Comparison of ENCODE assay signal across 31 cellular contexts in genomic region chr1:64555947-64556346, GRCh38.
"Had no signal": no experiment of that assay in that cellular context is flagged by ENCODE, and none has a peak within 500 bp of the region (broad histone marks: within the 10 kb centered on the region; RNA-seq: fewer than 3 reads in every experiment).

No MANE protein-coding gene starts in this region.

- H3K9me3 Mint-ChIP-seq: natural killer cell; stimulated activated effector memory CD8-positive, alpha-beta T cell treated with anti-CD3 and anti-CD28 coated beads, Interleukin-12 subunit alpha, Interleukin-12 subunit beta, amount 100 ng/mL, for 72 hours; stimulated activated naive B cell treated with anti-CD40 and anti-IgM and Interleukin-4, amounts not matched to agents 10 μg/mL and 1 μg/mL and 100 μg/mL, for 72 hours; stimulated activated naive CD8-positive, alpha-beta T cell treated with anti-CD3 and anti-CD28 coated beads, Interleukin-15, Interleukin-2, amounts not matched to agents 100 ng/mL and 50 ng/mL, for 24 hours; type B pancreatic cell had no signal

- H3K27ac ChIP-seq: neutrophil, parathyroid adenoma, psoas muscle, right lobe of liver, sigmoid colon, stomach, suprapubic skin, testis, tibial artery, transverse colon, upper lobe of right lung, uterus had no signal

- H3K27me3 Mint-ChIP-seq: progenitor cell of endocrine pancreas, type B pancreatic cell had no signal

- H3K9ac ChIP-seq: parathyroid adenoma had no signal

- H3K27me3 ChIP-seq: neutrophil, right lobe of liver, sigmoid colon, stomach, suprapubic skin, testis, tibial artery, transverse colon, upper lobe of right lung, uterus had no signal

- H3K4me1 Mint-ChIP-seq: neural crest cell; stimulated activated effector memory CD8-positive, alpha-beta T cell treated with anti-CD3 and anti-CD28 coated beads, Interleukin-12 subunit alpha, Interleukin-12 subunit beta, amount 100 ng/mL, for 72 hours; stimulated activated naive B cell treated with anti-CD40 and anti-IgM and Interleukin-4, amounts not matched to agents 10 μg/mL and 1 μg/mL and 100 μg/mL, for 72 hours had no signal

- ATAC-seq: naive thymus-derived CD4-positive, alpha-beta T cell; natural killer cell; psoas muscle; right cardiac atrium; right lobe of liver; stimulated activated effector memory CD8-positive, alpha-beta T cell treated with anti-CD3 and anti-CD28 coated beads, Interleukin-12 subunit alpha, Interleukin-12 subunit beta, amount 100 ng/mL, for 72 hours; stimulated activated naive B cell treated with anti-CD40 and anti-IgM and Interleukin-4, amounts not matched to agents 10 μg/mL and 1 μg/mL and 100 μg/mL, for 72 hours; upper lobe of right lung had no signal

- H3K36me3 ChIP-seq: neutrophil, right lobe of liver, sigmoid colon, uterus had no signal

- H3K4me1 ChIP-seq: right lobe of liver, sigmoid colon, stomach, tibial artery, transverse colon, upper lobe of right lung, uterus had no signal

- H3K27ac Mint-ChIP-seq: natural killer cell; progenitor cell of endocrine pancreas; stimulated activated effector memory CD8-positive, alpha-beta T cell treated with anti-CD3 and anti-CD28 coated beads, Interleukin-12 subunit alpha, Interleukin-12 subunit beta, amount 100 ng/mL, for 72 hours; stimulated activated naive B cell treated with anti-CD40 and anti-IgM and Interleukin-4, amounts not matched to agents 10 μg/mL and 1 μg/mL and 100 μg/mL, for 72 hours; stimulated activated naive CD8-positive, alpha-beta T cell treated with anti-CD3 and anti-CD28 coated beads, Interleukin-15, Interleukin-2, amounts not matched to agents 100 ng/mL and 50 ng/mL, for 24 hours; type B pancreatic cell had no signal

- H3K4me3 Mint-ChIP-seq: natural killer cell; nephron; neural crest cell; stimulated activated effector memory CD8-positive, alpha-beta T cell treated with anti-CD3 and anti-CD28 coated beads, Interleukin-12 subunit alpha, Interleukin-12 subunit beta, amount 100 ng/mL, for 72 hours; stimulated activated naive B cell treated with anti-CD40 and anti-IgM and Interleukin-4, amounts not matched to agents 10 μg/mL and 1 μg/mL and 100 μg/mL, for 72 hours; stimulated activated naive CD8-positive, alpha-beta T cell treated with anti-CD3 and anti-CD28 coated beads, Interleukin-15, Interleukin-2, amounts not matched to agents 100 ng/mL and 50 ng/mL, for 24 hours; type B pancreatic cell had no signal

- DNase-seq: naive thymus-derived CD4-positive, alpha-beta T cell; natural killer cell; nucleus accumbens; posterior cingulate gyrus; psoas muscle; right cardiac atrium; right lobe of liver; sigmoid colon; stimulated activated CD4-positive, alpha-beta T cell treated with anti-CD3 and anti-CD28 coated beads, Interleukin-15, amount 100 ng/mL, for 24 hours; stimulated activated CD4-positive, alpha-beta T cell treated with anti-CD3 and anti-CD28 coated beads, Interleukin-2, amount 100 ng/mL, for 24 hours; stimulated activated CD4-positive, alpha-beta T cell treated with anti-CD3 and anti-CD28 coated beads, Interleukin-2, amount 100 ng/mL, for 48 hours; stimulated activated CD4-positive, alpha-beta T cell treated with anti-CD3 and anti-CD28 coated beads, Interleukin-4, amount 100 ng/mL, for 24 hours; stimulated activated naive B cell treated with anti-CD40 and anti-IgM and Interleukin-4, amounts not matched to agents 10 μg/mL and 1 μg/mL and 100 μg/mL, for 72 hours; stimulated activated naive CD4-positive, alpha-beta T cell treated with Interleukin-2 at 50 U/mL for 16 hours; stomach; substantia nigra; testis; tibial artery; transverse colon; upper lobe of right lung; uterus had no signal

- H3K36me3 Mint-ChIP-seq: natural killer cell; stimulated activated effector memory CD8-positive, alpha-beta T cell treated with anti-CD3 and anti-CD28 coated beads, Interleukin-12 subunit alpha, Interleukin-12 subunit beta, amount 100 ng/mL, for 72 hours; stimulated activated naive B cell treated with anti-CD40 and anti-IgM and Interleukin-4, amounts not matched to agents 10 μg/mL and 1 μg/mL and 100 μg/mL, for 72 hours had no signal

- H3K4me3 ChIP-seq: psoas muscle, right lobe of liver, sigmoid colon, smooth muscle cell, stomach, suprapubic skin, testis, tibial artery, transverse colon, upper lobe of right lung, uterus had no signal

- H3K9me3 ChIP-seq: neutrophil, psoas muscle, right lobe of liver, sigmoid colon, stomach, suprapubic skin, testis, tibial artery, transverse colon, upper lobe of right lung, uterus had no signal
